In genomic region chrX:56766554-56767412, GRCh38 we compare ENCODE assay signal across 8 cellular contexts. TPM values are rescaled to one million over a fixed set of nuclear protein-coding genes. Genes with fewer than 3 reads are reported as not detected.
A peak's percentile ranks its signal among the peaks of the same experiment; 100 is the strongest.
DNase-seq lines count a peak whose midpoint lies in the region; ATAC-seq and TF ChIP-seq lines count a peak whose summit lies in the region.

No MANE protein-coding gene starts in this region.

- H3K4me1 Mint-ChIP-seq in natural killer cell treated with Interleukin-12 subunit alpha and Interleukin-12 subunit beta and Interleukin-15 and Interleukin-18, amount 100 ng/mL, for 72 hours (ENCODE audit: low read depth in 2 of 2), result peaks cover 31 to 36% of the 10 kb centered on the region in 2 donors

- peaks cover 11% of the 10 kb centered on the region for H3K36me3 ChIP-seq in BLaER1
- H3K36me3 ChIP-seq in HUES6 (ENCODE audit: control insufficient read depth, insufficient read depth, low read length), result no peaks in the 10 kb centered on the region

- peaks cover 9% of the 10 kb centered on the region; the same call in 1 of the 2 replicates for H4K20me1 ChIP-seq in BLaER1

- H3K9me3 ChIP-seq in BLaER1, result no peaks in the 10 kb centered on the region
- no peaks in the 10 kb centered on the region; the same call in 1 of the 2 replicates for H3K9me3 ChIP-seq in HUES6 (ENCODE audit: control insufficient read depth, insufficient read depth, low read depth, low read length)

- peak overlapping the region; percentile 90 for H3K4me2 ChIP-seq in BLaER1

- TF ChIP-seq CTCF in cardiac fibroblast (IDR thresholded peaks at IDR 0.05; ENCODE audit: low read depth, low read length), result no peak

- DNase-seq in cardiac fibroblast (ENCODE audit: low read depth in 2 of 2) (peak; percentile 50 to 60), mucosa of gallbladder (ENCODE audit: low spot score) (no peak)
- peak; percentile 50 for DNase-seq in natural killer cell treated with Interleukin-12 subunit alpha and Interleukin-12 subunit beta and Interleukin-15 and Interleukin-18, amount 100 ng/mL, for 72 hours (ENCODE audit: low spot score)

- peaks cover 0 to 4% of the 10 kb centered on the region in 2 donors for H3K27me3 Mint-ChIP-seq in natural killer cell treated with Interleukin-12 subunit alpha and Interleukin-12 subunit beta and Interleukin-15 and Interleukin-18, amount 100 ng/mL, for 72 hours

- ATAC-seq in natural killer cell treated with Interleukin-12 subunit alpha and Interleukin-12 subunit beta and Interleukin-15 and Interleukin-18, amount 100 ng/mL, for 72 hours, result no peak
- no peak for ATAC-seq in HG02610 (IDR thresholded peaks at IDR 0.05; ENCODE audit: unreplicated experiment)
- no peak for ATAC-seq in HG03378 (IDR thresholded peaks at IDR 0.05; ENCODE audit: unreplicated experiment)
- no peak for ATAC-seq in HG03025 (IDR thresholded peaks at IDR 0.05; ENCODE audit: low FRiP score, unreplicated experiment)

- H3K4me3 Mint-ChIP-seq in natural killer cell treated with Interleukin-12 subunit alpha and Interleukin-12 subunit beta and Interleukin-15 and Interleukin-18, amount 100 ng/mL, for 72 hours, result peak overlapping the region; percentile 90

- no peaks in the 10 kb centered on the region for H3K36me3 Mint-ChIP-seq in natural killer cell treated with Interleukin-12 subunit alpha and Interleukin-12 subunit beta and Interleukin-15 and Interleukin-18, amount 100 ng/mL, for 72 hours

- H3K4me3 ChIP-seq in BLaER1, result peak overlapping the region; percentile 69
- no peak overlapping the region; the same call in 1 of the 2 replicates for H3K4me3 ChIP-seq in HUES6 (ENCODE audit: low read depth, low read length)
- no peak overlapping the region for H3K4me3 ChIP-seq in cardiac fibroblast (replicated peaks in 1 of 2; ENCODE audit: low read depth in 2 of 2, low read length in 2 of 2)

- no peaks in the 10 kb centered on the region for H3K9me3 Mint-ChIP-seq in natural killer cell treated with Interleukin-12 subunit alpha and Interleukin-12 subunit beta and Interleukin-15 and Interleukin-18, amount 100 ng/mL, for 72 hours

- H3K27ac ChIP-seq in BLaER1 (peak overlapping the region; percentile 95), HUES6 (ENCODE audit: low read depth, low read length) (peak overlapping the region; percentile 48; the same call in 1 of the 2 replicates)

- H3K27me3 ChIP-seq in BLaER1 (no peaks in the 10 kb centered on the region), HUES6 (ENCODE audit: control insufficient read depth, insufficient read depth, low read length) (no peaks in the 10 kb centered on the region)

- H3K4me1 ChIP-seq in BLaER1, result peaks cover 52% of the 10 kb centered on the region
- H3K4me1 ChIP-seq in HUES6 (ENCODE audit: control insufficient read depth, insufficient read depth, low read length), result peaks cover 39% of the 10 kb centered on the region

- peak overlapping the region; percentile 76 for H3K9ac ChIP-seq in BLaER1
- no peak overlapping the region for H3K9ac ChIP-seq in HUES6 (ENCODE audit: low read length)

- peak overlapping the region; percentile 86 to 96 for H3K27ac Mint-ChIP-seq in natural killer cell treated with Interleukin-12 subunit alpha and Interleukin-12 subunit beta and Interleukin-15 and Interleukin-18, amount 100 ng/mL, for 72 hours

RNA-seq across cellular contexts. Expression of gene NBDY, which starts 37.7 kb away (rescaled TPM):
- 10 to 100 TPM; 12.7 to 35.3 TPM for total RNA-seq in natural killer cell treated with Interleukin-12 subunit alpha and Interleukin-12 subunit beta and Interleukin-15 and Interleukin-18, amount 100 ng/mL, for 72 hours
- total RNA-seq in mucosa of gallbladder, result 61.4 TPM
